ENCODE assay signal across 12 cellular contexts in genomic region chr18:12208296-12209153, GRCh38. TPM values are rescaled to one million over a fixed set of nuclear protein-coding genes. Genes with fewer than 3 reads are reported as not detected.
DNase-seq lines count a peak whose midpoint lies in the region; ATAC-seq and TF ChIP-seq lines count a peak whose summit lies in the region.
"Not testable (repeated sequence)": the region's sequence is repeated elsewhere in the genome, so short reads cannot be mapped to it uniquely, and the experiment has no call there.
"Had no signal": no experiment of that assay in that cellular context is flagged by ENCODE, and none has a peak within 500 bp of the region (broad histone marks: within the 10 kb centered on the region; RNA-seq: fewer than 3 reads in every experiment).

No MANE protein-coding gene starts in this region.

- not testable (repeated sequence) for TF ChIP-seq CTCF in Caco-2 (IDR thresholded peaks at IDR 0.05; ENCODE audit: insufficient read depth in 1 of 2, low read depth in 1 of 2, low read length in 1 of 2, severe bottlenecking in 1 of 2, unreplicated experiment in 1 of 2); RWPE2 (IDR thresholded peaks at IDR 0.05; ENCODE audit: poor library complexity, severe bottlenecking); MCF 10A (IDR thresholded peaks at IDR 0.05; ENCODE audit: unreplicated experiment)

- intact Hi-C loops in Caco-2 (cut with micrococcal nuclease; ENCODE audit: unreplicated experiment); MCF 10A (cut with micrococcal nuclease): not testable (repeated sequence)

- not testable (repeated sequence) for H2BK120ac ChIP-seq in neuronal stem cell (ENCODE audit: low read depth, low read length)

- not testable (repeated sequence) for H2BK15ac ChIP-seq in neuronal stem cell (ENCODE audit: low read length)

- not testable (repeated sequence) for H4K91ac ChIP-seq in neuronal stem cell (ENCODE audit: low read depth, low read length, poor library complexity)

- H2BK12ac ChIP-seq in neuronal stem cell (ENCODE audit: low read length) = not testable (repeated sequence)

- no CpG with 5 or more reads among the region's 18 CpGs for WGBS in neuronal stem cell (ENCODE audit: extremely low coverage in 2 of 2, insufficient read length in 2 of 2, insufficient replicate concordance in 1 of 2), 2 donors

- not testable (repeated sequence) for H3K4ac ChIP-seq in neuronal stem cell (ENCODE audit: low read length)

- H3K36me3 ChIP-seq in Caco-2 (ENCODE audit: control insufficient read depth, insufficient read depth, low read length); ES-I3 (ENCODE audit: insufficient read depth, low read length); RWPE2 (ENCODE audit: low read depth); neuronal stem cell (replicated peaks in 1 of 2; ENCODE audit: control insufficient read depth in 2 of 2, insufficient read depth in 2 of 2, low read length in 2 of 2): not testable (repeated sequence)

- not testable (repeated sequence) for H3K27ac ChIP-seq in RWPE2 (ENCODE audit: poor library complexity, severe bottlenecking); neuronal stem cell (replicated peaks; ENCODE audit: low read length)

- not testable (repeated sequence) for H4K8ac ChIP-seq in neuronal stem cell (ENCODE audit: low read depth, low read length)

- ATAC-seq in RWPE2 (ENCODE audit: low read depth) (peak; percentile 78), esophagus mucosa (peak; percentile 96)

- not testable (repeated sequence) for H3K27ac Mint-ChIP-seq in Caco-2 (ENCODE audit: unreplicated experiment)
- peak overlapping the region; percentile 57 for H3K27ac Mint-ChIP-seq in MCF 10A (ENCODE audit: low read depth, unreplicated experiment)

- H3K36me3 Mint-ChIP-seq in Caco-2 (ENCODE audit: insufficient read depth, unreplicated experiment); MCF 10A (ENCODE audit: insufficient read depth, unreplicated experiment): not testable (repeated sequence)

- DNase-seq in Caco-2 (peak; percentile 27 to 56), M059J (ENCODE audit: low read depth) (peak; percentile 5), NCI-H748 (lab: John Stamatoyannopoulos, UW; ENCODE audit: unreplicated experiment) (peak; percentile 48)
- not testable (repeated sequence) for DNase-seq in RWPE2 (ENCODE audit: low spot score); MCF 10A (ENCODE audit: unreplicated experiment); neuronal stem cell (ENCODE audit: low spot score)

- not testable (repeated sequence) for H3K4me2 ChIP-seq in neuronal stem cell (ENCODE audit: insufficient read depth, low read length, poor library complexity, severe bottlenecking)

- not testable (repeated sequence) for H3K14ac ChIP-seq in neuronal stem cell (ENCODE audit: low read length)

- H2AFZ ChIP-seq in neuronal stem cell (ENCODE audit: low read length) = peak overlapping the region; percentile 29

- H3K4me3 Mint-ChIP-seq in Caco-2 (ENCODE audit: unreplicated experiment) = peak overlapping the region; percentile 73
- not testable (repeated sequence) for H3K4me3 Mint-ChIP-seq in MCF 10A (ENCODE audit: unreplicated experiment)

- peak overlapping the region; percentile 31; the same call in 1 of the 2 replicates for H3K9ac ChIP-seq in ES-I3 (ENCODE audit: low read depth, low read length)
- H3K9ac ChIP-seq in neuronal stem cell (ENCODE audit: low read depth, low read length, poor library complexity) = not testable (repeated sequence)

- H3K27me3 Mint-ChIP-seq in Caco-2 (ENCODE audit: insufficient read depth, unreplicated experiment); MCF 10A (ENCODE audit: insufficient read depth, unreplicated experiment): not testable (repeated sequence)

- not testable (repeated sequence) for H3K23ac ChIP-seq in neuronal stem cell (ENCODE audit: low read depth, low read length, poor library complexity)

- BruUV-seq in Caco-2 (replicated peaks; lab: Mats Ljungman, UMichigan); MCF 10A (replicated peaks; lab: Mats Ljungman, UMichigan): not testable (repeated sequence)

- not testable (repeated sequence) for H3K9me3 ChIP-seq in Caco-2; ES-I3 (ENCODE audit: control insufficient read depth, insufficient read depth, low read length); RWPE2 (ENCODE audit: severe bottlenecking); neuronal stem cell (replicated peaks in 1 of 2; ENCODE audit: control insufficient read depth in 2 of 2, insufficient read depth in 1 of 2, low read depth in 1 of 2, low read length in 2 of 2)

- not testable (repeated sequence) for H3K18ac ChIP-seq in neuronal stem cell (ENCODE audit: low read length)

- CTCF ChIA-PET in Caco-2 (lab: Charles Lee); MCF 10A (lab: Yijun Ruan, JAX): not testable (repeated sequence)

- H3K4me3 ChIP-seq in Caco-2 (ENCODE audit: low read depth, low read length) = peak overlapping the region; percentile 18
- H3K4me3 ChIP-seq in RWPE2 (ENCODE audit: severe bottlenecking); neuronal stem cell (ENCODE audit: low read length in 2 of 2): not testable (repeated sequence)

- H2AK5ac ChIP-seq in neuronal stem cell (ENCODE audit: low read depth, low read length) = not testable (repeated sequence)

- not testable (repeated sequence) for H2BK5ac ChIP-seq in neuronal stem cell (ENCODE audit: low read length)

- H3K27me3 ChIP-seq in Caco-2 (replicated peaks; ENCODE audit: control insufficient read depth, insufficient read depth, low read length); RWPE2 (ENCODE audit: insufficient read depth, poor library complexity, severe bottlenecking); neuronal stem cell (ENCODE audit: control insufficient read depth in 3 of 3, insufficient read depth in 3 of 3, low read depth in 1 of 3, low read length in 3 of 3): not testable (repeated sequence)

- POLR2A ChIA-PET in Caco-2 (lab: Charles Lee); MCF 10A (lab: Yijun Ruan, JAX): not testable (repeated sequence)

- not testable (repeated sequence) for H3K9me3 Mint-ChIP-seq in Caco-2 (ENCODE audit: unreplicated experiment); MCF 10A (ENCODE audit: unreplicated experiment)

- H3K4me1 ChIP-seq in Caco-2; ES-I3 (ENCODE audit: insufficient read depth, low read length); RWPE2 (ENCODE audit: insufficient read depth, poor library complexity, severe bottlenecking); neuronal stem cell (ENCODE audit: control insufficient read depth in 2 of 2, insufficient read depth in 1 of 2, low read depth in 1 of 2, low read length in 2 of 2): not testable (repeated sequence)

- H3K79me1 ChIP-seq in neuronal stem cell (ENCODE audit: low read depth, low read length) = not testable (repeated sequence)

- H3K4me1 Mint-ChIP-seq in Caco-2 (ENCODE audit: low read depth, unreplicated experiment); MCF 10A (ENCODE audit: insufficient read depth, unreplicated experiment): not testable (repeated sequence)

RNA-seq across cellular contexts. Expression of gene CIDEA, which starts 45.6 kb away (rescaled TPM):
- total RNA-seq in Caco-2 (2022) (not detected in 2 replicates), MCF 10A (2022) (not detected in 2 replicates), esophagus mucosa (0.80 TPM)
- not detected in 2 replicates for total RNA-seq in M059J (2014; rRNA removed; shearing (Covaris generic))
- polyA plus RNA-seq in neuronal stem cell (2013, experiment 1 of 2) = not detected
- polyA plus RNA-seq in neuronal stem cell (2013, experiment 2 of 2) = not detected
- total RNA-seq: CD4-positive, alpha-beta memory T cell; GM23248; H7; IMR-90 had no signal
- polyA plus RNA-seq: CD4-positive, alpha-beta memory T cell; GM23248; IMR-90 had no signal
